Comparison of ENCODE assay signal across 25 cellular contexts in the genomic region with DNA sequence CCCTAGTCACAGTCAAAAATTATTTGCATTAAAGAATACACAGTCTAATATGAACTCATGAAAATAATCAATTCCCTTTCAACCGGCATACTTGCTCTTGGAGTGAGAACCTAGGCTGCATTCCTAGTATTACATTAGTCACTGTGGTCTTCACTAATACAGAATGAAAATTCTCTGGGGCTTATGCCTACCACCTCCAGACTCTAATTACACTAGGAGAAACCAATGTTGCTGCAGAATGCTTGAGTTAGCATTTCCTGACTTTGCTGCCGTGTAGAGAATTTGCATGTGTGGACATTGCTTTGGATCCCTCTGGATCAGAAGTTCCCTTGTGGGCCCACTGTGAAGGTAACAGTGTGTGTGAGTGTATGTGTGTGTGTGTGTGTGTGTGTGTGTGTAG.
DNase-seq lines count a peak whose midpoint lies in the region; FAIRE-seq and TF ChIP-seq lines count a peak whose summit lies in the region.
"Had no signal": no experiment of that assay in that cellular context is flagged by ENCODE, and none has a peak within 500 bp of the region (broad histone marks: within the 10 kb centered on the region; RNA-seq: fewer than 3 reads in every experiment).

No MANE protein-coding gene starts in this region.

- TF ChIP-seq POLR2A in H1 (IDR thresholded peaks at IDR 0.05; ENCODE audit: control extremely low read depth in 1 of 2, low read depth in 2 of 2, low read length in 2 of 2), result no peak

- TF ChIP-seq CTCF in DOHH2 (IDR thresholded peaks at IDR 0.05; ENCODE audit: low read depth, low read length, poor library complexity, severe bottlenecking) (no peak), H1 (IDR thresholded peaks at IDR 0.05; ENCODE audit: control extremely low read depth in 1 of 3, insufficient read depth in 1 of 3, low read depth in 1 of 3, low read length in 3 of 3) (no peak)

- no peak overlapping the region for H2BK12ac ChIP-seq in H1 (ENCODE audit: low read depth, low read length)
- H2BK12ac ChIP-seq in neuronal stem cell (ENCODE audit: low read length), result no peak overlapping the region

- H2BK15ac ChIP-seq in H1 (ENCODE audit: low read length) (no peak overlapping the region), neuronal stem cell (ENCODE audit: low read length) (no peak overlapping the region)

- no peaks in the 10 kb centered on the region for H3K9me3 ChIP-seq in DOHH2 (ENCODE audit: control insufficient read depth, insufficient read depth, low read length)
- peaks cover 10% of the 10 kb centered on the region for H3K9me3 ChIP-seq in HUES64 (ENCODE audit: insufficient read depth, low read depth, low read length)
- H3K9me3 ChIP-seq in H1 (ENCODE audit: insufficient read depth in 2 of 2, low read depth in 1 of 2, low read length in 1 of 2), result peaks cover 0 to 8% of the 10 kb centered on the region in 2 experiments; a peak in 2 of 4 replicates
- no peaks in the 10 kb centered on the region for H3K9me3 ChIP-seq in neuronal stem cell (replicated peaks in 1 of 2; ENCODE audit: control insufficient read depth in 2 of 2, insufficient read depth in 1 of 2, low read depth in 1 of 2, low read length in 2 of 2)
- H3K9me3 ChIP-seq: MG63 had no signal

- H3K4me3 ChIP-seq in DOHH2 (ENCODE audit: low read length), result no peak overlapping the region
- no peak overlapping the region for H3K4me3 ChIP-seq in HUES64 (ENCODE audit: low read length)
- peak overlapping the region in 1 of 4 experiments; percentile 3; a peak in 1 of 8 replicates for H3K4me3 ChIP-seq in H1 (ENCODE audit: extremely low read depth in 1 of 4, insufficient read depth in 2 of 4, low read depth in 3 of 4, low read length in 4 of 4)
- H3K4me3 ChIP-seq in neuronal stem cell (ENCODE audit: low read length in 2 of 2), result no peak overlapping the region
- H3K4me3 ChIP-seq: BLaER1 treated with 17β-estradiol and CSF1 and Interleukin-3, amounts not matched to agents 10 nM and 100 nM; GM12878; MG63 had no signal

- no peak overlapping the region for H2BK120ac ChIP-seq in H1 (replicated peaks; ENCODE audit: low read depth, low read length)
- no peak overlapping the region for H2BK120ac ChIP-seq in neuronal stem cell (ENCODE audit: low read depth, low read length)

- TF ChIP-seq EP300 in H1 (IDR thresholded peaks at IDR 0.05; ENCODE audit: borderline replicate concordance in 1 of 2, low read depth in 2 of 2, low read length in 2 of 2), result no peak

- H4K20me1 ChIP-seq in DOHH2 (ENCODE audit: control insufficient read depth, insufficient read depth, low read depth, low read length) (no peaks in the 10 kb centered on the region), H1 (replicated peaks in 1 of 2; ENCODE audit: control insufficient read depth in 1 of 2, insufficient read depth in 2 of 2, low read length in 2 of 2) (no peaks in the 10 kb centered on the region)
- H4K20me1 ChIP-seq: BLaER1 treated with 17β-estradiol and CSF1 and Interleukin-3, amounts not matched to agents 10 nM and 100 nM had no signal

- POLR2A ChIA-PET in H1 (lab: Charles Lee; ENCODE audit: partially characterized antibody), result interaction anchor here (0.6 to 0.8 kb wide), 2 partner anchors 10 to 87 kb away, joined by 3 to 4 read pairs; no protein-coding TSS in a partner anchor

- H3K27ac ChIP-seq in DOHH2 (ENCODE audit: low read depth, low read length) (no peak overlapping the region), HUES64 (ENCODE audit: low read depth, low read length) (peak overlapping the region; percentile 32; the same call in 1 of the 2 replicates), H1 (ENCODE audit: low read depth, low read length) (no peak overlapping the region), neuronal stem cell (replicated peaks; ENCODE audit: low read length) (no peak overlapping the region)
- H3K27ac ChIP-seq: BLaER1 treated with 17β-estradiol and CSF1 and Interleukin-3, amounts not matched to agents 10 nM and 100 nM had no signal

- no peak overlapping the region for H2AK5ac ChIP-seq in H1 (ENCODE audit: low read depth, low read length)
- H2AK5ac ChIP-seq in neuronal stem cell (ENCODE audit: low read depth, low read length), result no peak overlapping the region

- H3K4ac ChIP-seq in H1 (replicated peaks; ENCODE audit: insufficient read length, low read depth, low read length) (no peak overlapping the region), neuronal stem cell (ENCODE audit: low read length) (no peak overlapping the region)

- H3K27me3 ChIP-seq in DOHH2 (ENCODE audit: control insufficient read depth, low read length), result no peaks in the 10 kb centered on the region
- H3K27me3 ChIP-seq in HUES64 (ENCODE audit: insufficient read depth, low read length), result no peaks in the 10 kb centered on the region
- H3K27me3 ChIP-seq in H1 (replicated peaks in 1 of 4; ENCODE audit: control insufficient read depth in 3 of 4, extremely low read depth in 1 of 4, insufficient read depth in 3 of 4, low read length in 3 of 4), result no peaks in the 10 kb centered on the region
- H3K27me3 ChIP-seq in neuronal stem cell (ENCODE audit: control insufficient read depth in 3 of 3, insufficient read depth in 3 of 3, low read depth in 1 of 3, low read length in 3 of 3), result no peaks in the 10 kb centered on the region
- H3K27me3 ChIP-seq: BLaER1 treated with 17β-estradiol and CSF1 and Interleukin-3, amounts not matched to agents 10 nM and 100 nM; MG63 had no signal

- no peaks in the 10 kb centered on the region for H3K79me1 ChIP-seq in H1 (ENCODE audit: low read depth, low read length)
- no peaks in the 10 kb centered on the region for H3K79me1 ChIP-seq in neuronal stem cell (ENCODE audit: low read depth, low read length)

- H3K23me2 ChIP-seq in H1 (ENCODE audit: low read depth, low read length), result no peaks in the 10 kb centered on the region; the same call in 1 of the 2 replicates

- H2BK20ac ChIP-seq in H1 (ENCODE audit: low read length), result no peak overlapping the region

- H3K18ac ChIP-seq in H1 (ENCODE audit: extremely low read depth, low read length), result no peak overlapping the region
- no peak overlapping the region for H3K18ac ChIP-seq in neuronal stem cell (ENCODE audit: low read length)

- H3K79me2 ChIP-seq in DOHH2 (ENCODE audit: control insufficient read depth, low read length) (no peaks in the 10 kb centered on the region), H1 (ENCODE audit: control insufficient read depth in 1 of 2, insufficient read depth in 2 of 2, low read length in 2 of 2) (no peaks in the 10 kb centered on the region)

- no peaks in the 10 kb centered on the region for H3K9me2 ChIP-seq in DOHH2 (replicated peaks; ENCODE audit: control insufficient read depth, low read length)

- H3K36me3 ChIP-seq in DOHH2 (ENCODE audit: control insufficient read depth, low read length), result no peaks in the 10 kb centered on the region
- no peaks in the 10 kb centered on the region for H3K36me3 ChIP-seq in HUES64 (ENCODE audit: insufficient read depth, low read length)
- no peaks in the 10 kb centered on the region for H3K36me3 ChIP-seq in H1 (ENCODE audit: control insufficient read depth in 2 of 4, insufficient read depth in 4 of 4, low read length in 3 of 4)
- H3K36me3 ChIP-seq in neuronal stem cell (replicated peaks in 1 of 2; ENCODE audit: control insufficient read depth in 2 of 2, insufficient read depth in 2 of 2, low read length in 2 of 2), result no peaks in the 10 kb centered on the region
- H3K36me3 ChIP-seq: BLaER1 treated with 17β-estradiol and CSF1 and Interleukin-3, amounts not matched to agents 10 nM and 100 nM; MG63 had no signal

- WGBS in HUES64, result 36% methylated on average over 2 of the region's 2 CpGs
- WGBS in H1 (ENCODE audit: extremely low coverage in 1 of 2, insufficient coverage in 1 of 2, insufficient read length in 1 of 2, insufficient replicate concordance in 2 of 2, low coverage in 1 of 2, low lambda C conversion rate in 2 of 2, missing lambda C conversion rate in 1 of 2), 2 experiments, result 71% methylated on average over 2 of the region's 2 CpGs; no CpG with 5 or more reads in 1 of the 2 experiments
- no CpG with 5 or more reads among the region's 2 CpGs for WGBS in neuronal stem cell (ENCODE audit: extremely low coverage in 2 of 2, insufficient read length in 2 of 2, insufficient replicate concordance in 1 of 2), 2 donors

- H3K4me2 ChIP-seq in DOHH2 (ENCODE audit: low read length) (peak overlapping the region; percentile 24), H1 (ENCODE audit: insufficient read depth in 1 of 2, low read depth in 2 of 2, low read length in 2 of 2) (0 out of 4 replicates have a peak overlapping the region, but pooled peaks have one; percentile 8 to 17), neuronal stem cell (ENCODE audit: insufficient read depth, low read length, poor library complexity, severe bottlenecking) (no peak overlapping the region)
- H3K4me2 ChIP-seq: BLaER1 treated with 17β-estradiol and CSF1 and Interleukin-3, amounts not matched to agents 10 nM and 100 nM had no signal

- H3K14ac ChIP-seq in H1 (ENCODE audit: insufficient read length), result no peak overlapping the region
- no peak overlapping the region for H3K14ac ChIP-seq in neuronal stem cell (ENCODE audit: low read length)

- no peak for FAIRE-seq in H1 (lab: Jason Lieb, UNC)
- FAIRE-seq: A204.1, GM12878, H54 had no signal

- H4K5ac ChIP-seq in H1 (ENCODE audit: insufficient read length, low read depth, low read length), result peak overlapping the region; percentile 22

- no peak for DNase-seq in H1 (ENCODE audit: low read depth in 1 of 2, low spot score in 2 of 2)
- no peak for DNase-seq in neuronal stem cell (ENCODE audit: low spot score)
- DNase-seq in mucosa of gallbladder (ENCODE audit: low spot score), result no peak
- DNase-seq in GM19238 (ENCODE audit: insufficient read length, low spot score), result no peak
- DNase-seq in A172 (ENCODE audit: low spot score), result no peak
- DNase-seq in NCI-H345 (lab: John Stamatoyannopoulos, UW), result no peak
- DNase-seq: AML-193; CD4-positive, alpha-beta T cell; COR-L47; EL; GDM1; KBM-7; MG63; NCI-H1105 treated with DMSO at 0.1 percent for 48 hours; NCI-H2029 treated with DMSO at 0.1 percent for 48 hours; NCI-H510A; NCI-H69; RPMI8226; SHP77 had no signal

- H4K91ac ChIP-seq in H1 (replicated peaks; ENCODE audit: insufficient read length, low read length), result no peak overlapping the region
- no peak overlapping the region for H4K91ac ChIP-seq in neuronal stem cell (ENCODE audit: low read depth, low read length, poor library complexity)

- H4K8ac ChIP-seq in H1 (ENCODE audit: extremely low read depth, insufficient read depth, low read length) (no peak overlapping the region), neuronal stem cell (ENCODE audit: low read depth, low read length) (peak overlapping the region; percentile 24)

- no peak overlapping the region; the same call in 1 of the 2 replicates for H2BK5ac ChIP-seq in H1 (ENCODE audit: low read depth, low read length)
- H2BK5ac ChIP-seq in neuronal stem cell (ENCODE audit: low read length), result no peak overlapping the region

- H3K4me1 ChIP-seq in DOHH2 (ENCODE audit: control insufficient read depth, low read length) (peaks cover 48% of the 10 kb centered on the region), HUES64 (ENCODE audit: insufficient read depth, low read length) (peaks cover 26% of the 10 kb centered on the region), H1 (replicated peaks in 1 of 4; ENCODE audit: control insufficient read depth in 3 of 4, insufficient read depth in 4 of 4, low read length in 3 of 4) (peaks cover 10 to 18% (median 15%) of the 10 kb centered on the region in 4 experiments; a peak in 4 of 7 replicates), neuronal stem cell (ENCODE audit: control insufficient read depth in 2 of 2, insufficient read depth in 1 of 2, low read depth in 1 of 2, low read length in 2 of 2) (peaks cover 0 to 2% of the 10 kb centered on the region in 2 donors)

- TF ChIP-seq RAD21 in H1 (IDR thresholded peaks at IDR 0.05 in 1 of 2, conservative IDR thresholded peaks at IDR 0.05 in 1 of 2; ENCODE audit: low read depth in 2 of 2, low read length in 2 of 2), result no peak

- peak overlapping the region; percentile 40 for H3K56ac ChIP-seq in H1 (replicated peaks; ENCODE audit: insufficient read length, low read depth, low read length)

- H3K9ac ChIP-seq in HUES64 (ENCODE audit: low read depth, low read length), result no peak overlapping the region
- no peak overlapping the region for H3K9ac ChIP-seq in H1 (replicated peaks in 1 of 4; ENCODE audit: extremely low read depth in 1 of 4, low read depth in 3 of 4, low read length in 3 of 4)
- no peak overlapping the region for H3K9ac ChIP-seq in neuronal stem cell (ENCODE audit: low read depth, low read length, poor library complexity)
- H3K9ac ChIP-seq: BLaER1 treated with 17β-estradiol and CSF1 and Interleukin-3, amounts not matched to agents 10 nM and 100 nM had no signal

- peaks cover 2% of the 10 kb centered on the region; the same call in 1 of the 2 replicates for H3F3A ChIP-seq in DOHH2 (ENCODE audit: control insufficient read depth, insufficient read depth)

- H2AFZ ChIP-seq in H1 (ENCODE audit: low read length) (no peak overlapping the region), neuronal stem cell (ENCODE audit: low read length) (no peak overlapping the region)

- CTCF ChIA-PET in H1 (lab: Charles Lee; ENCODE audit: partially characterized antibody), result interaction anchor here (1.0 kb wide), 2 partner anchors 12 to 543 kb away, joined by 3 to 4 read pairs; no protein-coding TSS in a partner anchor

- H3K23ac ChIP-seq in H1 (ENCODE audit: insufficient read length) (no peak overlapping the region), neuronal stem cell (ENCODE audit: low read depth, low read length, poor library complexity) (no peak overlapping the region)
